Comparison of ENCODE assay signal across 8 cellular contexts in the genomic region with DNA sequence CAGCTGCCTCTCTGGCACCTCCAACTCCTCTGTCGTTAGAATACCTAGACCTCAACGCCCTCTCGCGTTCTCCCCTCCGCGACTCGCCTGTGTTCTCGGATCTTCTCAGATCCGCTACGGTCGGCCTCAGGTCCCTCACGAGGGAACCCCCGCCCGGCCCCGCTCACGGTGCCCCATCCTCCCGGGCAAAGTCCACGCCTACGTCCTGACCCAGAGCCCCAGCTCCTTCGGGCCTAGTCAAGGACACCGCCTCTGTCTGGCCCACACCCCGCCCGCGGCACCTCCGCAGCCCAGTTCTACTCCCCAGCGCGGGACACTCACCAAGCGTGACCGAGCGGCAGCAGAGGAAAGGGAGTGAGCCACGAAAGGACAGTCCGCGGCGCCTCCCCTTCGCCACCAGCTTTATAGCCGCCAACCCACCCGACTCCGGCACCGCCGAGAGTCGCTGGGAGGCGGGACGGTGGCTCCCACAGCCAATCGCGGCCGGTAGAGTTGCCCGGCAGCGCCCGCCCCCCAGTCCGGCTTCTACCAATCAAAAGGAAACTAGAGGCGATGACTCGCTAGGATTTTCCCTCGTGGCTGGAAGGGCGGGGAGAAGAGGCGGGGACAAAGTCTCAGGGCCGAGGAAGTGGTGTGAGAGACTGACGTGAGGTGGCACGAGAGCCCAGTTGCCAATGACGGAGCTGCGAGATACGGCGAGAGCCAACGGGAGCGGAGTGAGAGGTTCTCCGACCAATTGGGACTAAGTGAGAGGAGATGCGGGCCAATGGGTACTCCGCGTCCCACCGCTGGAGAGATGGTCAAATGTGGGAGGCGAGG. TPM values are rescaled to one million over a fixed set of nuclear protein-coding genes. Genes with fewer than 3 reads are reported as not detected.
DNase-seq lines count a peak whose midpoint lies in the region; ATAC-seq and TF ChIP-seq lines count a peak whose summit lies in the region.

A gene (minus strand): TSS at position 378 of the 819 bp plus-strand sequence. CDS start 14,447 bp downstream, outside the sequence.

- no peak for TF ChIP-seq CTCF in LNCaP clone FGC (IDR thresholded peaks at IDR 0.05; ENCODE audit: control insufficient read depth, extremely low read depth, insufficient read depth)
- TF ChIP-seq CTCF in RWPE1 (conservative IDR thresholded peaks at IDR 0.05; ENCODE audit: low read depth): no peak

- no peaks in the 10 kb centered on the region for H3K27me3 Mint-ChIP-seq in activated T-helper 17 cell treated with anti-CD3 and anti-CD28 coated beads, Interleukin-2, amount 50 U/mL, for 72 hours
- H3K27me3 Mint-ChIP-seq in naive B cell: peaks cover 0 to 7% (median 0%) of the 10 kb centered on the region in 3 donors
- H3K27me3 Mint-ChIP-seq in stimulated activated memory B cell treated with anti-CD40 and anti-IgM and Interleukin-4, amounts not matched to agents 10 μg/mL and 1 μg/mL and 100 μg/mL, for 72 hours: no peaks in the 10 kb centered on the region

- peaks cover 74% of the 10 kb centered on the region for H3K36me3 Mint-ChIP-seq in activated T-helper 17 cell treated with anti-CD3 and anti-CD28 coated beads, Interleukin-2, amount 50 U/mL, for 72 hours (ENCODE audit: low read depth)
- H3K36me3 Mint-ChIP-seq in naive B cell: no peaks in the 10 kb centered on the region
- H3K36me3 Mint-ChIP-seq in stimulated activated memory B cell treated with anti-CD40 and anti-IgM and Interleukin-4, amounts not matched to agents 10 μg/mL and 1 μg/mL and 100 μg/mL, for 72 hours: peaks cover 18% of the 10 kb centered on the region

- CTCF ChIA-PET in RWPE1 (lab: Yijun Ruan, JAX): interaction anchor here (0.5 to 1.0 kb wide), 5 partner anchors 76 to 195 kb away, joined by 3 to 4 read pairs (median 4); a partner anchor contains a TSS

- H3K27ac ChIP-seq in RWPE1: peak within 1 kb of the TSS; percentile 93

- peak; percentile 85 for ATAC-seq in activated T-helper 17 cell treated with anti-CD3 and anti-CD28 coated beads, Interleukin-2, amount 50 U/mL, for 72 hours (replicated peaks)
- ATAC-seq in naive B cell (ENCODE audit: low read depth in 2 of 2): peak; percentile 79 to 80
- peak; percentile 97 for ATAC-seq in stimulated activated memory B cell treated with anti-CD40 and anti-IgM and Interleukin-4, amounts not matched to agents 10 μg/mL and 1 μg/mL and 100 μg/mL, for 72 hours

- H3K4me3 Mint-ChIP-seq in activated T-helper 17 cell treated with anti-CD3 and anti-CD28 coated beads, Interleukin-2, amount 50 U/mL, for 72 hours: peak within 1 kb of the TSS; percentile 93
- peak within 1 kb of the TSS; percentile 89 to 100 (median 98) for H3K4me3 Mint-ChIP-seq in naive B cell
- H3K4me3 Mint-ChIP-seq in stimulated activated memory B cell treated with anti-CD40 and anti-IgM and Interleukin-4, amounts not matched to agents 10 μg/mL and 1 μg/mL and 100 μg/mL, for 72 hours: peak within 1 kb of the TSS; percentile 95

- H3K27ac Mint-ChIP-seq in activated T-helper 17 cell treated with anti-CD3 and anti-CD28 coated beads, Interleukin-2, amount 50 U/mL, for 72 hours: peak within 1 kb of the TSS; percentile 100
- peak within 1 kb of the TSS; percentile 97 to 100 (median 99) for H3K27ac Mint-ChIP-seq in naive B cell
- peak within 1 kb of the TSS; percentile 93 for H3K27ac Mint-ChIP-seq in stimulated activated memory B cell treated with anti-CD40 and anti-IgM and Interleukin-4, amounts not matched to agents 10 μg/mL and 1 μg/mL and 100 μg/mL, for 72 hours

- peak within 1 kb of the TSS; percentile 79 for H3K4me3 ChIP-seq in LNCaP clone FGC (ENCODE audit: low read depth, low read length)

- peaks cover 45% of the 10 kb centered on the region for H3K4me1 Mint-ChIP-seq in activated T-helper 17 cell treated with anti-CD3 and anti-CD28 coated beads, Interleukin-2, amount 50 U/mL, for 72 hours
- peaks cover 27 to 50% (median 37%) of the 10 kb centered on the region in 3 donors for H3K4me1 Mint-ChIP-seq in naive B cell
- peaks cover 44% of the 10 kb centered on the region for H3K4me1 Mint-ChIP-seq in stimulated activated memory B cell treated with anti-CD40 and anti-IgM and Interleukin-4, amounts not matched to agents 10 μg/mL and 1 μg/mL and 100 μg/mL, for 72 hours

- POLR2A ChIA-PET in RWPE1 (lab: Yijun Ruan, JAX; ENCODE audit: low non-redundant PET): interaction anchor here (0.9 to 1.0 kb wide), 2 partner anchors 192 to 202 kb away, joined by 3 to 5 read pairs; a partner anchor contains a TSS

- peaks cover 6% of the 10 kb centered on the region for H3K9me3 Mint-ChIP-seq in activated T-helper 17 cell treated with anti-CD3 and anti-CD28 coated beads, Interleukin-2, amount 50 U/mL, for 72 hours
- H3K9me3 Mint-ChIP-seq in naive B cell: peaks cover 0 to 1% (median 0%) of the 10 kb centered on the region in 7 donors
- peaks cover 3% of the 10 kb centered on the region for H3K9me3 Mint-ChIP-seq in stimulated activated memory B cell treated with anti-CD40 and anti-IgM and Interleukin-4, amounts not matched to agents 10 μg/mL and 1 μg/mL and 100 μg/mL, for 72 hours

- DNase-seq in Daoy (ENCODE audit: low read depth) (peak; percentile 99), GOT3 (lab: John Stamatoyannopoulos, UW) (peak; percentile 96), LNCaP clone FGC (ENCODE audit: low read depth) (peak; percentile 99), RWPE1 (ENCODE audit: low spot score) (peak; percentile 100), fibroblast of gingiva (ENCODE audit: low read depth) (peak; percentile 100), naive B cell (peak; percentile 100)

RNA-seq across cellular contexts. Expression of the gene that starts here (rescaled TPM):
- total RNA-seq in Daoy (2014; rRNA removed; shearing (Covaris generic)): 11.7 and 23.0 TPM in 2 replicates
- 100 to 1,000 TPM in 1 of 2 donors, 10 to 100 TPM in 1; 90.2 to 108 TPM for total RNA-seq in activated T-helper 17 cell treated with anti-CD3 and anti-CD28 coated beads, Interleukin-2, amount 50 U/mL, for 72 hours
- 10 to 100 TPM; 16.4 to 24.8 (median 19.7) TPM for polyA plus RNA-seq in naive B cell (ENCODE audit: low read depth in 6 of 6)

Comparison
In these comparisons a context has a peak if more than half of its experiments do, and no peak if none do; other contexts are left out.
1. Peak in every context shown above with its lines: DNase-seq, ATAC-seq, H3K4me3 ChIP-seq and H3K27ac ChIP-seq.